1 cellular context compared by ENCODE assay signal in genomic region chr3:179493260-179493659, GRCh38.
TF ChIP-seq lines count a peak whose summit lies in the region.

No MANE protein-coding gene starts in this region.

TF ChIP-seq in K562, 482 proteins besides CTCF, POLR2A, EP300 and RAD21 (continued from another document):
- no peak for TF ChIP-seq GABPB2 (CRISPR knock-in tag; conservative IDR thresholded peaks at IDR 0.05)
- peak; percentile 68; the same call in 1 of the 2 replicates for TF ChIP-seq CBX5 (IDR thresholded peaks at IDR 0.05; ENCODE audit: borderline replicate concordance, low read depth)
- TF ChIP-seq ZFP1 (CRISPR knock-in tag; IDR thresholded peaks at IDR 0.05), result no peak
- TF ChIP-seq LEF1 (IDR thresholded peaks at IDR 0.05), result no peak
- peak; percentile 92; the same call in 1 of the 2 replicates for TF ChIP-seq TRIM28 (IDR thresholded peaks at IDR 0.05)
- no peak for TF ChIP-seq PTRF (tag; IDR thresholded peaks at IDR 0.05)
- TF ChIP-seq, protein P1, sequence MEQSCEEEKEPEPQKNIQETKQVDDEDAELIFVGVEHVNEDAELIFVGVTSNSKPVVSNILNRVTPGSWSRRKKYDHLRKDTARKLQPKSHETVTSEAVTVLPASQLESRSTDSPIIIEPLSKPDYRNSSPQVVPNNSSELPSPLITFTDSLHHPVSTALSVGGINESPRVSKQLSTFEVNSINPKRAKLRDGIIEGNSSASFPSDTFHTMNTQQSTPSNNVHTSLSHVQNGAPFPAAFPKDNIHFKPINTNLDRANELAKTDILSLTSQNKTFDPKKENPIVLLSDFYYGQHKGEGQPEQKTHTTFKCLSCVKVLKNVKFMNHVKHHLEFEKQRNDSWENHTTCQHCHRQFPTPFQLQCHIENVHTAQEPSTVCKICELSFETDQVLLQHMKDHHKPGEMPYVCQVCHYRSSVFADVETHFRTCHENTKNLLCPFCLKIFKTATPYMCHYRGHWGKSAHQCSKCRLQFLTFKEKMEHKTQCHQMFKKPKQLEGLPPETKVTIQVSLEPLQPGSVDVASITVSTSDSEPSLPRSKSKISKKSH (CRISPR knock-in tag; IDR thresholded peaks at IDR 0.05), result no peak
- TF ChIP-seq CREB1 (IDR thresholded peaks at IDR 0.05), result no peak
- no peak for TF ChIP-seq CREB1 (CRISPR knock-in tag; IDR thresholded peaks at IDR 0.05)
- TF ChIP-seq CUX1 (CRISPR knock-in tag; IDR thresholded peaks at IDR 0.05), result no peak
- no peak for TF ChIP-seq NR4A1 (CRISPR knock-in tag; IDR thresholded peaks at IDR 0.05)
- TF ChIP-seq NR4A1 (tag; IDR thresholded peaks at IDR 0.05), result no peak
- TF ChIP-seq DPF2 (IDR thresholded peaks at IDR 0.05), result no peak
- no peak for TF ChIP-seq RBM34 (IDR thresholded peaks at IDR 0.05; ENCODE audit: borderline replicate concordance, insufficient read depth, low read length)
- TF ChIP-seq NFE2 (IDR thresholded peaks at IDR 0.05; ENCODE audit: low read depth), result no peak
- TF ChIP-seq TRIM24 (IDR thresholded peaks at IDR 0.05), result peak in 1 of 2 experiments; percentile 35; a peak in 1 of 4 replicates
- TF ChIP-seq, protein P2, sequence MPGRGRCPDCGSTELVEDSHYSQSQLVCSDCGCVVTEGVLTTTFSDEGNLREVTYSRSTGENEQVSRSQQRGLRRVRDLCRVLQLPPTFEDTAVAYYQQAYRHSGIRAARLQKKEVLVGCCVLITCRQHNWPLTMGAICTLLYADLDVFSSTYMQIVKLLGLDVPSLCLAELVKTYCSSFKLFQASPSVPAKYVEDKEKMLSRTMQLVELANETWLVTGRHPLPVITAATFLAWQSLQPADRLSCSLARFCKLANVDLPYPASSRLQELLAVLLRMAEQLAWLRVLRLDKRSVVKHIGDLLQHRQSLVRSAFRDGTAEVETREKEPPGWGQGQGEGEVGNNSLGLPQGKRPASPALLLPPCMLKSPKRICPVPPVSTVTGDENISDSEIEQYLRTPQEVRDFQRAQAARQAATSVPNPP (IDR thresholded peaks at IDR 0.05; ENCODE audit: borderline replicate concordance, insufficient read depth, insufficient read length), result no peak
- TF ChIP-seq ZNF184 (CRISPR knock-in tag; IDR thresholded peaks at IDR 0.05), result no peak
- TF ChIP-seq ZKSCAN3 (CRISPR knock-in tag; IDR thresholded peaks at IDR 0.05), result no peak
- TF ChIP-seq NCOA6 (IDR thresholded peaks at IDR 0.05), result no peak
